In the genomic region with DNA sequence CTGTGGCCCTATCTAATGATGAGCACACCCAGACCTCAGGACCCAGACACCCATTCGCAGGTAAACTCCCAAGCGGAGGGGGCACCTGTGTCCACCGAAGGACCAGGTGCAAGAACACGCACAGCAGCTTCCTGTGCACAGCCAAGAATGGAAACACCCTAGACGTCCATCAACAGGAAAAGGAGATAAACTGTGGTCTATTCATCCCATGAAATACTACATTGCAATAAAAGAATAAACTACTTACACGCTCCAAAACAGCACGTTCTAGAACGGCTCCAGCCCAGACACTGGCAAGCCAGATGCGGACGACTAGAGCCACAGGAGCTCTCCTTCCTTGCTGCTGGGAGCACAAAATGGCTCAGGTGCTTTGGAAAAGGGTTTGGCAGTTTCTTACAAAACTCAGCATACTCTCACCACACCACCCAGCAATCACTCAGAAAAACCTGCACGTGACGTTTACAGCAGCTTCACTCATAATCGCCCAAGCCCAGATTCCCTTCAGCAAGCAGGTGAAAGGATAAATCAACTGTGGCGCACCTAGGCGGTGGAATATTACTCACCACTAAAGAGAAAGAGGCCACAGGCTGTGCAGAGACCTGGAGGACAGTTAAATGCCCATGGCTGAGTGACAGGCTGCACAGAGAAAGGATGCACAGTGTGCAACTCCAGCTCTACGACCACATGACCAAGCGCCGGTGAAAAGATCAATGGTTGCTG, we compare ENCODE assay signal across 1 cellular context.
TF ChIP-seq lines count a peak whose summit lies in the region.

No MANE protein-coding gene starts in this region.

TF ChIP-seq in H1, 55 proteins besides CTCF, POLR2A, EP300 and RAD21:
- TF ChIP-seq SP2 (IDR thresholded peaks at IDR 0.05; ENCODE audit: low read length), result no peak
- TF ChIP-seq RXRA (IDR thresholded peaks at IDR 0.05; ENCODE audit: insufficient read depth, low read depth, low read length), result no peak
- no peak for TF ChIP-seq ASH2L (IDR thresholded peaks at IDR 0.05; ENCODE audit: low read length)
- no peak for TF ChIP-seq TAF7 (optimal IDR thresholded peaks at IDR 0.05; ENCODE audit: borderline replicate concordance, low read depth, low read length)
- TF ChIP-seq EZH2 (IDR thresholded peaks at IDR 0.05; ENCODE audit: low read depth, low read length, severe bottlenecking), result no peak
- TF ChIP-seq CBX8 (IDR thresholded peaks at IDR 0.05; ENCODE audit: borderline replicate concordance, low read depth, low read length), result no peak
- no peak for TF ChIP-seq GTF2F1 (IDR thresholded peaks at IDR 0.05; ENCODE audit: borderline replicate concordance, low read depth, low read length)
- no peak for TF ChIP-seq BACH1 (IDR thresholded peaks at IDR 0.05; ENCODE audit: low read length)
- TF ChIP-seq TBP (IDR thresholded peaks at IDR 0.05; ENCODE audit: low read depth, low read length), result no peak
